Comparison of ENCODE assay signal across 1 cellular context in genomic region chr15:80849308-80849707, GRCh38.
TF ChIP-seq lines count a peak whose summit lies in the region.

No MANE protein-coding gene starts in this region.

TF ChIP-seq in SK-N-SH treated with all-trans-retinoic acid at 6 μM for 48 hours, 23 proteins besides CTCF, POLR2A, EP300 and RAD21 (continued from another document):
- TF ChIP-seq POU6F1 (CRISPR knock-in tag; IDR thresholded peaks at IDR 0.05; ENCODE audit: borderline replicate concordance, low read depth): no peak
- TF ChIP-seq ISL1 (CRISPR knock-in tag; IDR thresholded peaks at IDR 0.05): no peak
- TF ChIP-seq ESRRG (CRISPR knock-in tag; IDR thresholded peaks at IDR 0.05): no peak
- no peak for TF ChIP-seq RARB (CRISPR knock-in tag; IDR thresholded peaks at IDR 0.05)
TF ChIP-seq in SK-N-SH treated with all-trans-retinoic acid at 6 μM for 48 hours: peak in this region for 0.
